Comparison of ENCODE assay signal across 1 cellular context in genomic region chr19:13012390-13012689, GRCh38.
TF ChIP-seq lines count a peak whose summit lies in the region.

No MANE protein-coding gene starts in this region.

TF ChIP-seq in K562, 482 proteins besides CTCF, POLR2A, EP300 and RAD21:
- TF ChIP-seq PRPF4 (IDR thresholded peaks at IDR 0.05; ENCODE audit: insufficient read depth, low read depth, low read length, poor library complexity, severe bottlenecking) (peak; percentile 13), XRCC3 (IDR thresholded peaks at IDR 0.05) (no peak), NCOR1 (IDR thresholded peaks at IDR 0.05) (no peak), ZBTB5 (IDR thresholded peaks at IDR 0.05) (no peak), CHD4 (IDR thresholded peaks at IDR 0.05; ENCODE audit: insufficient read depth, insufficient replicate concordance, low read depth, low read length, poor library complexity, severe bottlenecking) (no peak)
